Comparison of ENCODE assay signal across 12 cellular contexts in genomic region chr16:75025766-75026165, GRCh38. TPM values are rescaled to one million over a fixed set of nuclear protein-coding genes. Genes with fewer than 3 reads are reported as not detected.
DNase-seq lines count a peak whose midpoint lies in the region; ATAC-seq and TF ChIP-seq lines count a peak whose summit lies in the region.
"Had no signal": no experiment of that assay in that cellular context is flagged by ENCODE, and none has a peak within 500 bp of the region (broad histone marks: within the 10 kb centered on the region; RNA-seq: fewer than 3 reads in every experiment).

No MANE protein-coding gene starts in this region.

- H3K36me3 ChIP-seq in ascending aorta (no peaks in the 10 kb centered on the region), thoracic aorta (no peaks in the 10 kb centered on the region), GM23338 (ENCODE audit: insufficient read depth) (no peaks in the 10 kb centered on the region)
- H3K36me3 ChIP-seq: spleen had no signal

- H2AFZ ChIP-seq in GM23338: no peak overlapping the region

- no peak for TF ChIP-seq CTCF in ascending aorta (IDR thresholded peaks at IDR 0.05)
- no peak for TF ChIP-seq CTCF in thoracic aorta (IDR thresholded peaks at IDR 0.05)
- TF ChIP-seq CTCF in GM23338 (conservative IDR thresholded peaks at IDR 0.05; ENCODE audit: low read depth in 2 of 2): no peak

- H3K4me2 ChIP-seq in GM23338: no peak overlapping the region

- peaks cover 2% of the 10 kb centered on the region for H3K27me3 Mint-ChIP-seq in GM23338 (ENCODE audit: insufficient read depth, low read depth, poor library complexity)

- H3K9me3 ChIP-seq in ascending aorta (peaks cover 0 to 11% of the 10 kb centered on the region in 2 donors), thoracic aorta (peaks cover 4% of the 10 kb centered on the region)

- H3K36me3 Mint-ChIP-seq in GM23338 (ENCODE audit: low read depth): peaks cover 22% of the 10 kb centered on the region

- intact Hi-C loops in ascending aorta (cut with DNase I): loop anchor here (1.0 to 2.0 kb wide), 4 partner anchors 13 to 40 kb away; partner anchors contain the start of genes WDR59 and ZNRF1

- H4K20me1 ChIP-seq in GM23338 (replicated peaks; ENCODE audit: insufficient read depth): peaks cover 16% of the 10 kb centered on the region; the same call in 1 of the 2 replicates

- H3K27ac Mint-ChIP-seq in GM23338: no peak overlapping the region

- peaks cover 12% of the 10 kb centered on the region; the same call in 1 of the 3 replicates for H3K4me1 Mint-ChIP-seq in GM23338

- H3K4me1 ChIP-seq in ascending aorta (peaks cover 4 to 13% of the 10 kb centered on the region in 2 donors), thoracic aorta (ENCODE audit: control insufficient read depth in 1 of 2, low read depth in 2 of 2) (peaks cover 13 to 30% of the 10 kb centered on the region in 2 donors), GM23338 (ENCODE audit: insufficient read depth) (no peaks in the 10 kb centered on the region; the same call in 1 of the 2 replicates)

- no peak overlapping the region for H3K4me3 Mint-ChIP-seq in GM23338

- DNase-seq in HEK293T (ENCODE audit: extremely low spot score) (peak; percentile 15), ascending aorta (ENCODE audit: low spot score in 2 of 2) (no peak), left lobe of liver (ENCODE audit: low spot score) (no peak), thoracic aorta (ENCODE audit: low spot score) (no peak), GM23338 (ENCODE audit: low spot score) (no peak)
- DNase-seq: activated CD8-positive, alpha-beta memory T cell treated with anti-CD3 and anti-CD28 coated beads, Interleukin-2, amount 50 U/mL, for 48 hours; NK-92 treated with Interleukin-12 subunit alpha and Interleukin-12 subunit beta, amount 100 ng/mL, for 24 hours; spleen; T1000 had no signal

- ATAC-seq in left lobe of liver (peak; percentile 26), thoracic aorta (ENCODE audit: insufficient number of reproducible peaks, low FRiP score, low read depth) (no peak), HG02981 (IDR thresholded peaks at IDR 0.05; ENCODE audit: unreplicated experiment) (no peak), GM23338 (no peak), GM18909 (IDR thresholded peaks at IDR 0.05; ENCODE audit: poor library complexity, unreplicated experiment) (no peak), GM18861 (IDR thresholded peaks at IDR 0.05; ENCODE audit: unreplicated experiment) (no peak)

- no peak overlapping the region for H3K4me3 ChIP-seq in ascending aorta
- no peak overlapping the region for H3K4me3 ChIP-seq in thoracic aorta
- no peak overlapping the region for H3K4me3 ChIP-seq in GM23338
- H3K4me3 ChIP-seq: spleen had no signal

- no peaks in the 10 kb centered on the region for H3K9me2 ChIP-seq in GM23338 (ENCODE audit: insufficient read depth)

- peaks cover 97% of the 10 kb centered on the region for H3K79me2 ChIP-seq in GM23338 (replicated peaks; ENCODE audit: insufficient read depth)

- H3K9me3 Mint-ChIP-seq in GM23338: peaks cover 16% of the 10 kb centered on the region

- no peaks in the 10 kb centered on the region for H3F3A ChIP-seq in GM23338 (replicated peaks; ENCODE audit: low read depth)

- H3K27ac ChIP-seq in ascending aorta (peak overlapping the region; percentile 85 to 87), thoracic aorta (peak overlapping the region; percentile 75 to 77), GM23338 (ENCODE audit: low read depth) (no peak overlapping the region)

- CTCF ChIA-PET in HEK293T (lab: Yijun Ruan, JAX): interaction anchor here (0.6 to 1.1 kb wide), 3 partner anchors 56 to 86 kb away, joined by 3 read pairs; no protein-coding TSS in a partner anchor

- POLR2A ChIA-PET in HEK293T (lab: Yijun Ruan, JAX): no interaction called here

- H3K27me3 ChIP-seq in ascending aorta: no peaks in the 10 kb centered on the region
- H3K27me3 ChIP-seq in thoracic aorta (replicated peaks; ENCODE audit: insufficient read depth): no peaks in the 10 kb centered on the region
- no peaks in the 10 kb centered on the region for H3K27me3 ChIP-seq in GM23338 (ENCODE audit: insufficient read depth)
- H3K27me3 ChIP-seq: spleen had no signal

TF ChIP-seq in HEK293T, 16 proteins besides CTCF, POLR2A, EP300 and RAD21:
- TF ChIP-seq PKNOX1 (IDR thresholded peaks at IDR 0.05) (no peak), FOXM1 (IDR thresholded peaks at IDR 0.05; ENCODE audit: borderline replicate concordance) (no peak), BHLHE40 (IDR thresholded peaks at IDR 0.05; ENCODE audit: borderline replicate concordance) (no peak), L3MBTL2 (conservative IDR thresholded peaks at IDR 0.05) (no peak), ELF4 (IDR thresholded peaks at IDR 0.05) (no peak), LEF1 (IDR thresholded peaks at IDR 0.05; ENCODE audit: borderline replicate concordance) (no peak), NFRKB (IDR thresholded peaks at IDR 0.05) (no peak), FOXA1 (IDR thresholded peaks at IDR 0.05) (no peak), ARNT (IDR thresholded peaks at IDR 0.05) (no peak), ZNF384 (IDR thresholded peaks at IDR 0.05) (no peak), SUZ12 (IDR thresholded peaks at IDR 0.05) (no peak)

TF ChIP-seq in GM23338, 12 proteins besides CTCF, POLR2A, EP300 and RAD21:
- no peak for TF ChIP-seq ZNF114 (CRISPR knock-in tag; IDR thresholded peaks at IDR 0.05)
- TF ChIP-seq CREB1 (CRISPR knock-in tag; IDR thresholded peaks at IDR 0.05; ENCODE audit: low read depth): no peak
- no peak for TF ChIP-seq JUNB (IDR thresholded peaks at IDR 0.05; ENCODE audit: unreplicated experiment)
- TF ChIP-seq STAT1 (IDR thresholded peaks at IDR 0.05; ENCODE audit: unreplicated experiment): no peak
- no peak for TF ChIP-seq NANOG (IDR thresholded peaks at IDR 0.05; ENCODE audit: borderline replicate concordance)
- TF ChIP-seq ZNF462 (CRISPR knock-in tag; IDR thresholded peaks at IDR 0.05): no peak

RNA-seq across cellular contexts. Expression of gene ZNRF1, which starts 26.9 kb away (rescaled TPM):
- total RNA-seq in ascending aorta: 53.7 TPM
- 14.0 TPM for total RNA-seq in left lobe of liver
- 10 to 100 TPM; 16.9 to 27.1 TPM for total RNA-seq in thoracic aorta
- 42.1 and 52.9 TPM in 2 replicates for total RNA-seq in GM23338 (2014; rRNA removed; shearing (Covaris generic))
- polyA plus RNA-seq in GM23338 (2016; fragmentation: Nextera tagmentation; extraction: Ambion mirVana): 22.4 and 31.9 TPM in 2 replicates

RNA-seq across cellular contexts. Expression of gene WDR59, which starts 40.8 kb away (rescaled TPM):
- total RNA-seq in ascending aorta (22.0 TPM), left lobe of liver (51.9 TPM), thoracic aorta (10 to 100 TPM; 28.8 to 36.8 TPM)
- 46.9 and 54.5 TPM in 2 replicates for total RNA-seq in GM23338 (2014; rRNA removed; shearing (Covaris generic))
- polyA plus RNA-seq in GM23338 (2016; fragmentation: Nextera tagmentation; extraction: Ambion mirVana): 38.7 and 44.5 TPM in 2 replicates
